23 cellular contexts compared by ENCODE assay signal in the genomic region with DNA sequence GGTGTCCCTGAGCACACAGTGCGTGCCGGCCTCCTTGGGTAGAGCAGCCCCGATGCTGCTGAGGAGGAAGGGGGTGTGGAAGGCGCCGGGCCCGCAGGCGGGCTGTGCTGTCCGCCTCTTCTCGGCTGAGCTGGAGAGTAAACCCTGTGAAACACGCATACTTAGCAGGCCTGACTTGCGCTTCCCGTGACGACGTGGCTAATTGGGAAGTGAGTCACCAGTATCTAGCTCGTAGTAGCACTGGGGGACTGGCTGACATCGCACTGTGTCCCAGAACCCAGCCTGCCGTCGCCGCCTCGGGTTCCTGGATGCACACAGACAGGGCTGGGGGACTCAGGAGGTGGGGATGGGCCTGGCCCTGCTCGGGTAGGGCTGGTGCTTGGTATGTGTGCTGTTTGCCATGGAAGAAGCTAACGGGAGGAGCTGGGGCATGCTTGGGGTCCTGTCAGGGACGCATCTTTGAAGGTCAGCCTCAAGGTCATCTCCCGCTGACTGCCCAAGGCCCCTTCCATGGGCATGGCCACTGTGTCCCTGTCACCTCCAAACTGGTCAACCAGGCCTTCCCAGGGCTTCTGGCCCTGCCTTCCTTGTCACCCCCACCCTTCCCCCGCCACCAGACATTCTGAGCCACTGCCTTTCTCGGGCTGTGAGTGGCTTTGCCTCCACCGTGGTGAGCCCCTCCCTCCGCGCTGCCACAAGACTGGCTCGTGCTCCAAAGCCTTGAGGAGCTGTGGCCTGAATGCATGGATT.
DNase-seq lines count a peak whose midpoint lies in the region; ATAC-seq, FAIRE-seq and TF ChIP-seq lines count a peak whose summit lies in the region.
"Had no signal": no experiment of that assay in that cellular context is flagged by ENCODE, and none has a peak within 500 bp of the region (broad histone marks: within the 10 kb centered on the region; RNA-seq: fewer than 3 reads in every experiment).

No MANE protein-coding gene starts in this region.

- H3K9ac ChIP-seq in HUES64 (ENCODE audit: low read depth, low read length), result no peak overlapping the region
- 0 out of 7 replicates have a peak overlapping the region, but pooled peaks of 1 of the 4 experiments have one; percentile 30 for H3K9ac ChIP-seq in H1 (replicated peaks in 1 of 4; ENCODE audit: extremely low read depth in 1 of 4, low read depth in 3 of 4, low read length in 3 of 4)
- no peak overlapping the region for H3K9ac ChIP-seq in neuronal stem cell (ENCODE audit: low read depth, low read length, poor library complexity)

- H3K9me3 ChIP-seq in HUES64 (ENCODE audit: insufficient read depth, low read depth, low read length) (no peaks in the 10 kb centered on the region), H1 (ENCODE audit: insufficient read depth in 2 of 2, low read depth in 1 of 2, low read length in 1 of 2) (no peaks in the 10 kb centered on the region), neuronal stem cell (replicated peaks in 1 of 2; ENCODE audit: control insufficient read depth in 2 of 2, insufficient read depth in 1 of 2, low read depth in 1 of 2, low read length in 2 of 2) (no peaks in the 10 kb centered on the region)
- H3K9me3 ChIP-seq: SJCRH30, thoracic aorta had no signal

- H3K23ac ChIP-seq in H1 (ENCODE audit: insufficient read length) (no peak overlapping the region), neuronal stem cell (ENCODE audit: low read depth, low read length, poor library complexity) (peak overlapping the region; percentile 16)

- H4K5ac ChIP-seq in H1 (ENCODE audit: insufficient read length, low read depth, low read length), result no peak overlapping the region

- no peak overlapping the region for H4K91ac ChIP-seq in H1 (replicated peaks; ENCODE audit: insufficient read length, low read length)
- no peak overlapping the region for H4K91ac ChIP-seq in neuronal stem cell (ENCODE audit: low read depth, low read length, poor library complexity)

- no peak overlapping the region for H2AFZ ChIP-seq in H1 (ENCODE audit: low read length)
- no peak overlapping the region for H2AFZ ChIP-seq in neuronal stem cell (ENCODE audit: low read length)

- DNase-seq in Ammon's horn (ENCODE audit: low spot score), result peak; percentile 48
- no peak for DNase-seq in H1 (ENCODE audit: low read depth in 1 of 2, low spot score in 2 of 2)
- no peak for DNase-seq in neuronal stem cell (ENCODE audit: low spot score)
- DNase-seq in activated CD8-positive, alpha-beta memory T cell treated with anti-CD3 and anti-CD28 coated beads for 24 hours, result no peak
- no peak for DNase-seq in NCI-H226
- DNase-seq: activated CD4-positive, alpha-beta T cell treated with anti-CD3 and anti-CD28 coated beads, Interleukin-2, amount 10 ng/mL, durations not matched to agents 7 days and 5 days; activated CD8-positive, alpha-beta memory T cell treated with anti-CD3 and anti-CD28 coated beads, Interleukin-2, amount 50 U/mL, for 4 hours; activated naive CD8-positive, alpha-beta T cell treated with anti-CD3 and anti-CD28 coated beads, Interleukin-2, amount 50 U/mL, for 24 hours; CD8-positive, alpha-beta T cell; central memory CD4-positive, alpha-beta T cell; HCEC 1CT; natural killer cell; NCI-H146; PC-3; SJCRH30; stimulated activated CD4-positive, alpha-beta T cell treated with anti-CD3 and anti-CD28 coated beads, Interleukin-2, amount 100 ng/mL, for 24 hours; stimulated activated naive CD4-positive, alpha-beta T cell had no signal

- H3K56ac ChIP-seq in H1 (replicated peaks; ENCODE audit: insufficient read length, low read depth, low read length), result no peak overlapping the region

- H3K79me2 ChIP-seq in H1 (ENCODE audit: control insufficient read depth in 1 of 2, insufficient read depth in 2 of 2, low read length in 2 of 2), result peaks cover 0 to 70% of the 10 kb centered on the region in 2 experiments; a peak in 2 of 4 replicates

- no peak for ATAC-seq in GM18517 (IDR thresholded peaks at IDR 0.05; ENCODE audit: unreplicated experiment)
- no peak for ATAC-seq in HG02884 (IDR thresholded peaks at IDR 0.05; ENCODE audit: unreplicated experiment)
- ATAC-seq: activated naive CD8-positive, alpha-beta T cell treated with anti-CD3 and anti-CD28 coated beads, Interleukin-2, amount 50 U/mL, for 24 hours; CD8-positive, alpha-beta T cell; natural killer cell; PC-3 had no signal

- H3K79me1 ChIP-seq in H1 (ENCODE audit: low read depth, low read length) (peaks cover 34% of the 10 kb centered on the region), neuronal stem cell (ENCODE audit: low read depth, low read length) (peaks cover 4% of the 10 kb centered on the region)

- H2BK5ac ChIP-seq in H1 (ENCODE audit: low read depth, low read length) (peak overlapping the region; percentile 75; the same call in 1 of the 2 replicates), neuronal stem cell (ENCODE audit: low read length) (peak overlapping the region; percentile 69)

- no peak for TF ChIP-seq EP300 in H1 (IDR thresholded peaks at IDR 0.05; ENCODE audit: borderline replicate concordance in 1 of 2, low read depth in 2 of 2, low read length in 2 of 2)

- H2BK12ac ChIP-seq in H1 (ENCODE audit: low read depth, low read length) (0 out of 2 replicates have a peak overlapping the region, but pooled peaks have one; percentile 43), neuronal stem cell (ENCODE audit: low read length) (no peak overlapping the region)

- no peak overlapping the region for H2BK20ac ChIP-seq in H1 (ENCODE audit: low read length)

- TF ChIP-seq RAD21 in H1 (IDR thresholded peaks at IDR 0.05 in 1 of 2, conservative IDR thresholded peaks at IDR 0.05 in 1 of 2; ENCODE audit: low read depth in 2 of 2, low read length in 2 of 2), result no peak

- H3K36me3 ChIP-seq in HUES64 (ENCODE audit: insufficient read depth, low read length) (no peaks in the 10 kb centered on the region), H1 (ENCODE audit: control insufficient read depth in 2 of 4, insufficient read depth in 4 of 4, low read length in 3 of 4) (no peaks in the 10 kb centered on the region), neuronal stem cell (replicated peaks in 1 of 2; ENCODE audit: control insufficient read depth in 2 of 2, insufficient read depth in 2 of 2, low read length in 2 of 2) (no peaks in the 10 kb centered on the region)
- H3K36me3 ChIP-seq: SJCRH30, thoracic aorta had no signal

- H2BK120ac ChIP-seq in H1 (replicated peaks; ENCODE audit: low read depth, low read length), result no peak overlapping the region
- no peak overlapping the region for H2BK120ac ChIP-seq in neuronal stem cell (ENCODE audit: low read depth, low read length)

- H3K4me1 ChIP-seq in HUES64 (ENCODE audit: insufficient read depth, low read length) (peaks cover 24% of the 10 kb centered on the region; the same call in 1 of the 2 replicates), H1 (replicated peaks in 1 of 4; ENCODE audit: control insufficient read depth in 3 of 4, insufficient read depth in 4 of 4, low read length in 3 of 4) (peaks cover 0 to 32% (median 17%) of the 10 kb centered on the region in 4 experiments; a peak in 4 of 7 replicates), neuronal stem cell (ENCODE audit: control insufficient read depth in 2 of 2, insufficient read depth in 1 of 2, low read depth in 1 of 2, low read length in 2 of 2) (peaks cover 3 to 20% of the 10 kb centered on the region in 2 donors)
- H3K4me1 ChIP-seq: SJCRH30 had no signal

- H3K23me2 ChIP-seq in H1 (ENCODE audit: low read depth, low read length), result no peaks in the 10 kb centered on the region

- no peak for TF ChIP-seq CTCF in H1 (IDR thresholded peaks at IDR 0.05; ENCODE audit: control extremely low read depth in 1 of 3, insufficient read depth in 1 of 3, low read depth in 1 of 3, low read length in 3 of 3)

- no peak for FAIRE-seq in H1 (lab: Jason Lieb, UNC)
- FAIRE-seq: frontal cortex, GM12892 had no signal

- H2AK5ac ChIP-seq in H1 (ENCODE audit: low read depth, low read length) (peak overlapping the region; percentile 26; the same call in 1 of the 2 replicates), neuronal stem cell (ENCODE audit: low read depth, low read length) (peak overlapping the region; percentile 76)

- H3K4ac ChIP-seq in H1 (replicated peaks; ENCODE audit: insufficient read length, low read depth, low read length) (no peak overlapping the region), neuronal stem cell (ENCODE audit: low read length) (no peak overlapping the region)

- no peak overlapping the region for H3K14ac ChIP-seq in H1 (ENCODE audit: insufficient read length)
- no peak overlapping the region for H3K14ac ChIP-seq in neuronal stem cell (ENCODE audit: low read length)

- H4K20me1 ChIP-seq in H1 (replicated peaks in 1 of 2; ENCODE audit: control insufficient read depth in 1 of 2, insufficient read depth in 2 of 2, low read length in 2 of 2), result peaks cover 21 to 23% of the 10 kb centered on the region in 2 experiments

- H3K27ac ChIP-seq in HUES64 (ENCODE audit: low read depth, low read length) (peak overlapping the region; percentile 30; the same call in 1 of the 2 replicates), H1 (ENCODE audit: low read depth, low read length) (no peak overlapping the region), neuronal stem cell (replicated peaks; ENCODE audit: low read length) (no peak overlapping the region)
- H3K27ac ChIP-seq: SJCRH30, thoracic aorta had no signal

- H2BK15ac ChIP-seq in H1 (ENCODE audit: low read length), result no peak overlapping the region; the same call in 1 of the 2 replicates
- no peak overlapping the region for H2BK15ac ChIP-seq in neuronal stem cell (ENCODE audit: low read length)

- H3K18ac ChIP-seq in H1 (ENCODE audit: extremely low read depth, low read length), result peak overlapping the region; percentile 71; the same call in 1 of the 2 replicates
- H3K18ac ChIP-seq in neuronal stem cell (ENCODE audit: low read length), result peak overlapping the region; percentile 49

- POLR2A ChIA-PET in H1 (lab: Charles Lee; ENCODE audit: partially characterized antibody), result interaction anchor here (1.2 kb wide), 1 partner anchor 13 kb away, joined by 3 read pairs; no protein-coding TSS in a partner anchor

- WGBS in HUES64, result 78% methylated on average over 30 of the region's 30 CpGs
- 88% methylated on average over 29 of the region's 30 CpGs; no CpG with 5 or more reads in 1 of the 2 experiments for WGBS in H1 (ENCODE audit: extremely low coverage in 1 of 2, insufficient coverage in 1 of 2, insufficient read length in 1 of 2, insufficient replicate concordance in 2 of 2, low coverage in 1 of 2, low lambda C conversion rate in 2 of 2, missing lambda C conversion rate in 1 of 2), 2 experiments
- whole genome bisulfite sequencing in neuronal stem cell (ENCODE audit: extremely low coverage in 2 of 2, insufficient read length in 2 of 2, insufficient replicate concordance in 1 of 2), 2 donors, result no CpG with 5 or more reads among the region's 30 CpGs

- H4K8ac ChIP-seq in H1 (ENCODE audit: extremely low read depth, insufficient read depth, low read length), result 0 out of 2 replicates have a peak overlapping the region, but pooled peaks have one; percentile 16
- H4K8ac ChIP-seq in neuronal stem cell (ENCODE audit: low read depth, low read length), result no peak overlapping the region

- H3K27me3 ChIP-seq in HUES64 (ENCODE audit: insufficient read depth, low read length), result no peaks in the 10 kb centered on the region
- H3K27me3 ChIP-seq in H1 (replicated peaks in 1 of 4; ENCODE audit: control insufficient read depth in 3 of 4, extremely low read depth in 1 of 4, insufficient read depth in 3 of 4, low read length in 3 of 4), result no peaks in the 10 kb centered on the region
- H3K27me3 ChIP-seq in neuronal stem cell (ENCODE audit: control insufficient read depth in 3 of 3, insufficient read depth in 3 of 3, low read depth in 1 of 3, low read length in 3 of 3), result no peaks in the 10 kb centered on the region

- CTCF ChIA-PET in H1 (lab: Charles Lee; ENCODE audit: partially characterized antibody), result interaction anchor here (0.7 to 1.0 kb wide), 2 partner anchors 9 to 150 kb away, joined by 3 to 4 read pairs; no protein-coding TSS in a partner anchor

- H3K4me3 ChIP-seq in HUES64 (ENCODE audit: low read length) (no peak overlapping the region), H1 (ENCODE audit: extremely low read depth in 1 of 4, insufficient read depth in 2 of 4, low read depth in 3 of 4, low read length in 4 of 4) (no peak overlapping the region), neuronal stem cell (ENCODE audit: low read length in 2 of 2) (no peak overlapping the region)
- H3K4me3 ChIP-seq: SJCRH30, thoracic aorta had no signal

- no peak for TF ChIP-seq POLR2A in H1 (IDR thresholded peaks at IDR 0.05; ENCODE audit: control extremely low read depth in 1 of 2, low read depth in 2 of 2, low read length in 2 of 2)

- H3K4me2 ChIP-seq in H1 (ENCODE audit: insufficient read depth in 1 of 2, low read depth in 2 of 2, low read length in 2 of 2) (no peak overlapping the region), neuronal stem cell (ENCODE audit: insufficient read depth, low read length, poor library complexity, severe bottlenecking) (no peak overlapping the region)
